In the genomic region with DNA sequence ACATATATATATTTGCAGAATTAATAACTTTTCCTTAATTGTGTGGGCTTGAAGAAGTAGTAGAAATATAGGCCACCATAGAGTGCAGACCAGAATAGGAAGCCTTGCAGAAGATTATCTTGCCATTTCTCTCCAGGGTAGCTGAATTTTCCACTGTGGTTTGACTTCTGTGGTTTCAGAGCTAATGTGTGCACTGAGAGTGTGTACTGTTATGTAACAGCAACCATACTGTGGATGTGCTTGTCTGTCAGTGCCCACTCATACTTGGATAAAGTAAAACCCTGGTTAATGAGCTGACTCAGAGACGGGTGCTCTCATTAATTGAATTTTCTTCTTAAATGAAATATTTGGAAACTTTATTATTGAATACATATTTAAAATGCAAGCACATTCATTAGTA, we compare ENCODE assay signal across 8 cellular contexts. TPM values are rescaled to one million over a fixed set of nuclear protein-coding genes. Genes with fewer than 3 reads are reported as not detected.
DNase-seq lines count a peak whose midpoint lies in the region; ATAC-seq and TF ChIP-seq lines count a peak whose summit lies in the region.

No MANE protein-coding gene starts in this region.

- no peak overlapping the region for H3K4me3 ChIP-seq in AG09309 (ENCODE audit: control insufficient read depth, low read depth, low read length)

- ATAC-seq in GM19025 (IDR thresholded peaks at IDR 0.05; ENCODE audit: low read depth, unreplicated experiment) (peak; percentile 85), HG03159 (IDR thresholded peaks at IDR 0.05; ENCODE audit: unreplicated experiment) (peak; percentile 97)
- peak; percentile 90 for ATAC-seq in activated CD8-positive, alpha-beta T cell treated with anti-CD3 and anti-CD28 coated beads for 36 hours

- intact Hi-C loops in activated CD8-positive, alpha-beta T cell treated with anti-CD3 and anti-CD28 coated beads for 36 hours (cut with micrococcal nuclease) = loop anchor here (5.0 kb wide), 1 partner anchor 36 kb away; no protein-coding TSS in a partner anchor

- in situ Hi-C loops in G401 (cut with HindIII; ENCODE audit: low sequenced_read_pairs) = no loop called here

- POLR2A ChIA-PET in activated CD8-positive, alpha-beta T cell treated with anti-CD3 and anti-CD28 coated beads for 36 hours (lab: Charles Lee) = interaction anchor here (1.9 kb wide), 1 partner anchor 8 kb away, joined by 10 read pairs; no protein-coding TSS in a partner anchor

- CTCF ChIA-PET in activated CD8-positive, alpha-beta T cell treated with anti-CD3 and anti-CD28 coated beads for 36 hours (lab: Charles Lee) = interaction anchor here (1.1 to 1.4 kb wide), 4 partner anchors 8 to 86 kb away, joined by 3 to 4 read pairs (median 4); no protein-coding TSS in a partner anchor

- H3K36me3 Mint-ChIP-seq in activated CD8-positive, alpha-beta T cell treated with anti-CD3 and anti-CD28 coated beads for 36 hours (ENCODE audit: low read depth) = peaks cover 4% of the 10 kb centered on the region

- TF ChIP-seq CTCF in AG09309 (IDR thresholded peaks at IDR 0.05; ENCODE audit: control insufficient read depth, insufficient read depth, low read depth, low read length, missing control alignments) = no peak
- TF ChIP-seq CTCF in activated CD8-positive, alpha-beta T cell treated with anti-CD3 and anti-CD28 coated beads for 36 hours (IDR thresholded peaks at IDR 0.05) = no peak

- DNase-seq in AG09309 (ENCODE audit: low read depth) = peak; percentile 14
- peak; percentile 70 for DNase-seq in activated CD8-positive, alpha-beta T cell treated with anti-CD3 and anti-CD28 coated beads for 36 hours
- DNase-seq in superior temporal gyrus (ENCODE audit: extremely low spot score) = peak; percentile 32
- no peak for DNase-seq in DMS114 treated with DMSO at 0.1 percent for 48 hours (lab: John Stamatoyannopoulos, UW; ENCODE audit: unreplicated experiment)
- no peak for DNase-seq in NK-92 treated with Interleukin-12 subunit alpha and Interleukin-12 subunit beta, amount 100 ng/mL, for 24 hours (lab: John Stamatoyannopoulos, UW)
- DNase-seq in G401 (ENCODE audit: low spot score) = no peak

- no peak overlapping the region for H3K4me3 Mint-ChIP-seq in activated CD8-positive, alpha-beta T cell treated with anti-CD3 and anti-CD28 coated beads for 36 hours

- H3K27ac Mint-ChIP-seq in activated CD8-positive, alpha-beta T cell treated with anti-CD3 and anti-CD28 coated beads for 36 hours = no peak overlapping the region

- peaks cover 2% of the 10 kb centered on the region for H3K27me3 Mint-ChIP-seq in activated CD8-positive, alpha-beta T cell treated with anti-CD3 and anti-CD28 coated beads for 36 hours

- H3K4me1 Mint-ChIP-seq in activated CD8-positive, alpha-beta T cell treated with anti-CD3 and anti-CD28 coated beads for 36 hours (ENCODE audit: low read depth) = peaks cover 26% of the 10 kb centered on the region

- no peaks in the 10 kb centered on the region for H3K9me3 Mint-ChIP-seq in activated CD8-positive, alpha-beta T cell treated with anti-CD3 and anti-CD28 coated beads for 36 hours

RNA-seq across cellular contexts. Expression of a gene that starts 57.2 kb away (rescaled TPM):
- total RNA-seq in activated CD8-positive, alpha-beta T cell treated with anti-CD3 and anti-CD28 coated beads for 36 hours = 10 to 100 TPM; 20.2 to 21.3 TPM
- 21.3 and 48.8 TPM in 2 replicates for total RNA-seq in G401 (2014; rRNA removed; shearing (Covaris generic))

Comparison
In these comparisons a context has a peak if more than half of its experiments do, and no peak if none do; other contexts are left out.
1. DNase-seq: peak in AG09309 (single experiment), activated CD8-positive, alpha-beta T cell treated with anti-CD3 and anti-CD28 coated beads for 36 hours (single experiment) and superior temporal gyrus (single experiment); none in DMS114 treated with DMSO at 0.1 percent for 48 hours (single experiment), NK-92 treated with Interleukin-12 subunit alpha and Interleukin-12 subunit beta, amount 100 ng/mL, for 24 hours (single experiment) and G401 (single experiment).
2. Peak in every context shown above with its lines, with median percentiles within 50 percentile points of each other: ATAC-seq.